ENCODE assay signal across 23 cellular contexts in genomic region chr2:212709287-212709686, GRCh38.
A peak's percentile ranks its signal among the peaks of the same experiment; 100 is the strongest.
DNase-seq lines count a peak whose midpoint lies in the region; ATAC-seq and TF ChIP-seq lines count a peak whose summit lies in the region.
"Had no signal": no experiment of that assay in that cellular context is flagged by ENCODE, and none has a peak within 500 bp of the region (broad histone marks: within the 10 kb centered on the region; RNA-seq: fewer than 3 reads in every experiment).

No MANE protein-coding gene starts in this region.

- H3K9me3 ChIP-seq in HUES48 (ENCODE audit: control insufficient read depth, insufficient read depth, low read length) (no peaks in the 10 kb centered on the region), thyroid gland (no peaks in the 10 kb centered on the region), HAP-1 (no peaks in the 10 kb centered on the region)
- H3K9me3 ChIP-seq: ascending aorta, BE2C, esophagus squamous epithelium, right atrium auricular region, tibial artery had no signal

- H3K27me3 ChIP-seq in HUES48 (ENCODE audit: control insufficient read depth, insufficient read depth, low read length) = no peaks in the 10 kb centered on the region
- no peaks in the 10 kb centered on the region for H3K27me3 ChIP-seq in thyroid gland
- H3K27me3 ChIP-seq in HAP-1 (ENCODE audit: low read depth) = no peaks in the 10 kb centered on the region
- H3K27me3 ChIP-seq: ascending aorta, esophagus squamous epithelium, right atrium auricular region, tibial artery had no signal

- in situ Hi-C loops in HAP-1 (cut with MboI; ENCODE audit: low sequenced_read_pairs) = no loop called here

- DNase-seq in amniotic epithelial cell (ENCODE audit: low read depth) (peak; percentile 37), glomerular visceral epithelial cell (ENCODE audit: extremely low spot score) (peak; percentile 64), thyroid gland (no peak), HAP-1 (ENCODE audit: low spot score in 2 of 2) (no peak), RPMI8226 (no peak)
- DNase-seq: activated CD4-positive, alpha-beta T cell treated with anti-CD3 and anti-CD28 coated beads for 4 hours; activated naive CD4-positive, alpha-beta T cell treated with anti-CD3 and anti-CD28 coated beads, Interleukin-2, amount 50 U/mL, for 16 hours; activated T-cell treated with anti-CD3 and anti-CD28 coated beads, Interleukin-2, amount 50 U/mL, for 48 hours; BE2C; COR-L47; esophagus squamous epithelium; H7; mesendoderm; naive B cell; NCI-H146; NCI-H69; SHP77; tibial artery had no signal

- H3K36me3 ChIP-seq in HUES48 (ENCODE audit: control insufficient read depth, insufficient read depth, low read length) (no peaks in the 10 kb centered on the region), thyroid gland (no peaks in the 10 kb centered on the region), HAP-1 (replicated peaks) (no peaks in the 10 kb centered on the region)
- H3K36me3 ChIP-seq: ascending aorta, BE2C, esophagus squamous epithelium, right atrium auricular region, tibial artery had no signal

- no peak for ATAC-seq in HG03521 (IDR thresholded peaks at IDR 0.05; ENCODE audit: unreplicated experiment)

- H3K27ac ChIP-seq in HUES48 (ENCODE audit: low read depth, low read length) (peak overlapping the region; percentile 26), thyroid gland (peak overlapping the region; percentile 2 to 67 (median 28))
- H3K27ac ChIP-seq: ascending aorta, KMS-11, right atrium auricular region, tibial artery had no signal

- H3K9ac ChIP-seq in HUES48 (ENCODE audit: low read depth, low read length) = no peak overlapping the region
- H3K9ac ChIP-seq: KMS-11 had no signal

- intact Hi-C loops in thyroid gland (cut with DNase I) = no loop called here

- no peak for TF ChIP-seq CTCF in thyroid gland (IDR thresholded peaks at IDR 0.05)

- no peaks in the 10 kb centered on the region for H3K4me1 ChIP-seq in HUES48 (ENCODE audit: control insufficient read depth, insufficient read depth, low read length)
- H3K4me1 ChIP-seq in thyroid gland = peaks cover 20 to 38% of the 10 kb centered on the region in 2 donors
- H3K4me1 ChIP-seq in HAP-1 = no peaks in the 10 kb centered on the region
- H3K4me1 ChIP-seq: ascending aorta, BE2C, right atrium auricular region, tibial artery had no signal

- TF ChIP-seq POLR2A in thyroid gland (IDR thresholded peaks at IDR 0.05) = no peak

- whole genome bisulfite sequencing in thyroid gland, 2 donors = 46 to 56% methylated on average over 3 of the region's 3 CpGs

- H3K4me3 ChIP-seq in HUES48 (ENCODE audit: low read depth, low read length) (no peak overlapping the region), thyroid gland (replicated peaks in 1 of 3) (no peak overlapping the region), HAP-1 (no peak overlapping the region)
- H3K4me3 ChIP-seq: ascending aorta, esophagus squamous epithelium, right atrium auricular region, tibial artery had no signal

Comparison
In these comparisons a context has a peak if more than half of its experiments do, and no peak if none do; other contexts are left out.
1. DNase-seq: peak in amniotic epithelial cell (single experiment) and glomerular visceral epithelial cell (single experiment); none in thyroid gland (0 of 2), HAP-1 (0 of 2) and RPMI8226 (single experiment).